In genomic region chr13:102373221-102373620, GRCh38 we compare ENCODE assay signal across 35 cellular contexts. TPM values are rescaled to one million over a fixed set of nuclear protein-coding genes. Genes with fewer than 3 reads are reported as not detected.
DNase-seq lines count a peak whose midpoint lies in the region; ATAC-seq, FAIRE-seq and TF ChIP-seq lines count a peak whose summit lies in the region.
"Had no signal": no experiment of that assay in that cellular context is flagged by ENCODE, and none has a peak within 500 bp of the region (broad histone marks: within the 10 kb centered on the region; RNA-seq: fewer than 3 reads in every experiment).

No MANE protein-coding gene starts in this region.

- CTCF ChIA-PET in mammary epithelial cell (lab: Charles Lee; ENCODE audit: low non-redundant PET) (interaction anchor here (0.6 kb wide), 1 partner anchor 1242 kb away, joined by 3 read pairs; no protein-coding TSS in a partner anchor), MCF 10A (lab: Yijun Ruan, JAX) (interaction anchor here (0.6 to 1.8 kb wide), 3 partner anchors 21 to 72 kb away, joined by 3 to 8 read pairs (median 3); no protein-coding TSS in a partner anchor)
- CTCF ChIA-PET in activated CD8-positive, alpha-beta memory T cell treated with anti-CD3 and anti-CD28 coated beads, Interleukin-2, amount 10 ng/mL, durations not matched to agents 7 days and 5 days (lab: Charles Lee) = no interaction called here

- H3K9me3 ChIP-seq in mammary epithelial cell (replicated peaks; ENCODE audit: insufficient read depth, low read length) = no peaks in the 10 kb centered on the region
- H3K9me3 ChIP-seq: A549; BE2C; BLaER1; BLaER1 treated with 17β-estradiol and CSF1 and Interleukin-3, amounts not matched to agents 10 nM and 100 nM; Caco-2 had no signal

- peak; percentile 16 for DNase-seq in mammary epithelial cell
- DNase-seq in MCF 10A (ENCODE audit: unreplicated experiment) = no peak
- DNase-seq in bronchial epithelial cell (ENCODE audit: low read depth) = peak; percentile 54
- DNase-seq in epithelial cell of esophagus (ENCODE audit: low read depth) = peak; percentile 33
- no peak for DNase-seq in dedifferentiated amniotic fluid mesenchymal stem cell (ENCODE audit: extremely low spot score)
- no peak for DNase-seq in activated CD8-positive, alpha-beta memory T cell treated with anti-CD3 and anti-CD28 coated beads, Interleukin-2, amount 10 ng/mL, durations not matched to agents 7 days and 5 days
- DNase-seq: 8988T; ACHN; AML-193; BE2C; C1 segment of cervical spinal cord; Caco-2; Calu3; CD4-positive, alpha-beta memory T cell; CD4-positive, alpha-beta T cell; CD4-positive, CD25-positive, alpha-beta regulatory T cell; CD8-positive, alpha-beta memory T cell; CD8-positive, alpha-beta T cell; COR-L47; DMS 273 treated with DMSO at 0.1 percent for 48 hours; DMS153; DMS53; DMS79; DMS79 treated with DMSO at 0.1 percent for 48 hours; DND-41; EL had no signal

- H3K27me3 ChIP-seq in mammary epithelial cell (ENCODE audit: insufficient read depth, low read length) (no peaks in the 10 kb centered on the region), bronchial epithelial cell (ENCODE audit: control insufficient read depth, insufficient read depth, low read length) (no peaks in the 10 kb centered on the region)
- H3K27me3 ChIP-seq: BE2C; BLaER1; BLaER1 treated with 17β-estradiol and CSF1 and Interleukin-3, amounts not matched to agents 10 nM and 100 nM had no signal

- H3K9me3 Mint-ChIP-seq in MCF 10A (ENCODE audit: unreplicated experiment) = no peaks in the 10 kb centered on the region
- H3K9me3 Mint-ChIP-seq in activated CD8-positive, alpha-beta memory T cell treated with anti-CD3 and anti-CD28 coated beads, Interleukin-2, amount 10 ng/mL, durations not matched to agents 7 days and 5 days (ENCODE audit: low read depth) = no peaks in the 10 kb centered on the region
- H3K9me3 Mint-ChIP-seq: CD14-positive monocyte; CD4-positive, alpha-beta memory T cell; CD4-positive, alpha-beta T cell; CD8-positive, alpha-beta memory T cell; CD8-positive, alpha-beta T cell had no signal

- H3K27ac ChIP-seq in mammary epithelial cell (ENCODE audit: insufficient read depth, low read depth, low read length) = peak overlapping the region; percentile 24
- H3K27ac ChIP-seq: 22Rv1; A549; BLaER1; BLaER1 treated with 17β-estradiol and CSF1 and Interleukin-3, amounts not matched to agents 10 nM and 100 nM; C4-2B had no signal

- in situ Hi-C loops in mammary epithelial cell (cut with MboI; ENCODE audit: low sequenced_read_pairs in 2 of 2) = no loop called here

- no peak for ATAC-seq in activated CD8-positive, alpha-beta memory T cell treated with anti-CD3 and anti-CD28 coated beads, Interleukin-2, amount 10 ng/mL, durations not matched to agents 7 days and 5 days
- ATAC-seq: A549; CD8-positive, alpha-beta T cell had no signal

- H3K79me2 ChIP-seq in mammary epithelial cell (ENCODE audit: insufficient read depth, low read length) = no peaks in the 10 kb centered on the region

- H3K36me3 Mint-ChIP-seq in MCF 10A (ENCODE audit: insufficient read depth, unreplicated experiment) = no peaks in the 10 kb centered on the region
- no peaks in the 10 kb centered on the region for H3K36me3 Mint-ChIP-seq in activated CD8-positive, alpha-beta memory T cell treated with anti-CD3 and anti-CD28 coated beads, Interleukin-2, amount 10 ng/mL, durations not matched to agents 7 days and 5 days
- H3K36me3 Mint-ChIP-seq: CD14-positive monocyte; CD4-positive, alpha-beta memory T cell; CD4-positive, CD25-positive, alpha-beta regulatory T cell; CD8-positive, alpha-beta memory T cell; CD8-positive, alpha-beta T cell had no signal

- peak overlapping the region; percentile 22 for H3K4me2 ChIP-seq in mammary epithelial cell (ENCODE audit: insufficient read depth, low read depth, low read length)
- H3K4me2 ChIP-seq: A549; BLaER1; BLaER1 treated with 17β-estradiol and CSF1 and Interleukin-3, amounts not matched to agents 10 nM and 100 nM had no signal

- no peak overlapping the region for H3K4me3 ChIP-seq in mammary epithelial cell (replicated peaks in 1 of 3; ENCODE audit: insufficient read depth in 1 of 3, low read depth in 2 of 3, low read length in 3 of 3)
- H3K4me3 ChIP-seq in bronchial epithelial cell (ENCODE audit: low read depth, low read length) = no peak overlapping the region
- H3K4me3 ChIP-seq in epithelial cell of esophagus (ENCODE audit: low read length) = no peak overlapping the region
- H3K4me3 ChIP-seq: A549; BLaER1; BLaER1 treated with 17β-estradiol and CSF1 and Interleukin-3, amounts not matched to agents 10 nM and 100 nM had no signal

- no peaks in the 10 kb centered on the region for H3K36me3 ChIP-seq in mammary epithelial cell (ENCODE audit: insufficient read depth, low read length)
- no peaks in the 10 kb centered on the region for H3K36me3 ChIP-seq in bronchial epithelial cell (ENCODE audit: control insufficient read depth, insufficient read depth, low read length)
- H3K36me3 ChIP-seq: BE2C; BLaER1; BLaER1 treated with 17β-estradiol and CSF1 and Interleukin-3, amounts not matched to agents 10 nM and 100 nM had no signal

- FAIRE-seq in bronchial epithelial cell (lab: Jason Lieb, UNC) = no peak
- FAIRE-seq: A204.1, A549, D721Med had no signal

- H3K27ac Mint-ChIP-seq in MCF 10A (ENCODE audit: low read depth, unreplicated experiment) = no peak overlapping the region
- no peak overlapping the region for H3K27ac Mint-ChIP-seq in activated CD8-positive, alpha-beta memory T cell treated with anti-CD3 and anti-CD28 coated beads, Interleukin-2, amount 10 ng/mL, durations not matched to agents 7 days and 5 days
- H3K27ac Mint-ChIP-seq: B cell; CD14-positive monocyte; CD4-positive, alpha-beta memory T cell; CD4-positive, alpha-beta T cell; CD4-positive, CD25-positive, alpha-beta regulatory T cell; CD8-positive, alpha-beta memory T cell; CD8-positive, alpha-beta T cell had no signal

- H3K4me1 Mint-ChIP-seq in MCF 10A (ENCODE audit: insufficient read depth, unreplicated experiment) = no peaks in the 10 kb centered on the region
- H3K4me1 Mint-ChIP-seq in activated CD8-positive, alpha-beta memory T cell treated with anti-CD3 and anti-CD28 coated beads, Interleukin-2, amount 10 ng/mL, durations not matched to agents 7 days and 5 days = no peaks in the 10 kb centered on the region
- H3K4me1 Mint-ChIP-seq: B cell; CD14-positive monocyte; CD4-positive, alpha-beta memory T cell; CD4-positive, CD25-positive, alpha-beta regulatory T cell; CD8-positive, alpha-beta memory T cell had no signal

- no peaks in the 10 kb centered on the region for H4K20me1 ChIP-seq in mammary epithelial cell (ENCODE audit: insufficient read depth, low read length)
- H4K20me1 ChIP-seq: BLaER1; BLaER1 treated with 17β-estradiol and CSF1 and Interleukin-3, amounts not matched to agents 10 nM and 100 nM had no signal

- POLR2A ChIA-PET in MCF 10A (lab: Yijun Ruan, JAX) = interaction anchor here (0.7 to 2.1 kb wide), 5 partner anchors 17 to 245 kb away, joined by 3 to 5 read pairs (median 3); no protein-coding TSS in a partner anchor

- dilution Hi-C loops in mammary epithelial cell (cut with HindIII; ENCODE audit: low sequenced_read_pairs) = no loop called here

- TF ChIP-seq CTCF in mammary epithelial cell (conservative IDR thresholded peaks at IDR 0.05 in 1 of 2, IDR thresholded peaks at IDR 0.05 in 1 of 2; ENCODE audit: extremely low read depth in 1 of 2, insufficient read depth in 1 of 2, low read depth in 1 of 2, low read length in 2 of 2) (no peak), MCF 10A (IDR thresholded peaks at IDR 0.05; ENCODE audit: unreplicated experiment) (no peak), bronchial epithelial cell (IDR thresholded peaks at IDR 0.05; ENCODE audit: insufficient read depth, low read length, severe bottlenecking) (no peak), epithelial cell of esophagus (IDR thresholded peaks at IDR 0.05; ENCODE audit: insufficient read depth, low read depth, low read length, missing control alignments) (no peak)

- H3K4me1 ChIP-seq in mammary epithelial cell (ENCODE audit: insufficient read depth, low read length) = peaks cover 8% of the 10 kb centered on the region
- H3K4me1 ChIP-seq: BLaER1; BLaER1 treated with 17β-estradiol and CSF1 and Interleukin-3, amounts not matched to agents 10 nM and 100 nM; Caco-2 had no signal

- intact Hi-C loops in mammary epithelial cell (cut with micrococcal nuclease) (no loop called here), MCF 10A (cut with micrococcal nuclease) (no loop called here)

- no peak overlapping the region for H3K9ac ChIP-seq in mammary epithelial cell (ENCODE audit: insufficient read depth, low read length)
- H3K9ac ChIP-seq: BLaER1; BLaER1 treated with 17β-estradiol and CSF1 and Interleukin-3, amounts not matched to agents 10 nM and 100 nM had no signal

- peak overlapping the region; percentile 37 for H2AFZ ChIP-seq in mammary epithelial cell (ENCODE audit: low read depth, low read length)

- H3K4me3 Mint-ChIP-seq in MCF 10A (ENCODE audit: unreplicated experiment) = no peak overlapping the region
- no peak overlapping the region for H3K4me3 Mint-ChIP-seq in activated CD8-positive, alpha-beta memory T cell treated with anti-CD3 and anti-CD28 coated beads, Interleukin-2, amount 10 ng/mL, durations not matched to agents 7 days and 5 days
- H3K4me3 Mint-ChIP-seq: B cell; CD14-positive monocyte; CD4-positive, alpha-beta memory T cell; CD4-positive, alpha-beta T cell; CD4-positive, CD25-positive, alpha-beta regulatory T cell; CD8-positive, alpha-beta memory T cell; CD8-positive, alpha-beta T cell had no signal

- BruUV-seq in mammary epithelial cell (replicated peaks; lab: Mats Ljungman, UMichigan) (no TSS peak), MCF 10A (replicated peaks; lab: Mats Ljungman, UMichigan) (no TSS peak)

- H3K27me3 Mint-ChIP-seq in MCF 10A (ENCODE audit: insufficient read depth, unreplicated experiment) = no peaks in the 10 kb centered on the region
- no peaks in the 10 kb centered on the region for H3K27me3 Mint-ChIP-seq in activated CD8-positive, alpha-beta memory T cell treated with anti-CD3 and anti-CD28 coated beads, Interleukin-2, amount 10 ng/mL, durations not matched to agents 7 days and 5 days

RNA-seq across cellular contexts. Expression of gene FGF14, which starts 28.6 kb away (rescaled TPM):
- total RNA-seq in mammary epithelial cell (not detected), MCF 10A (2022) (0.15 TPM in 1 of 2 replicates, not detected in the other), bronchial epithelial cell (0.13 TPM in 1 of 2 replicates, not detected in the other)
- polyA plus RNA-seq in mammary epithelial cell = 0.02 TPM
- polyA minus RNA-seq in mammary epithelial cell = not detected
- not detected for total RNA-seq in activated CD8-positive, alpha-beta memory T cell treated with anti-CD3 and anti-CD28 coated beads, Interleukin-2, amount 10 ng/mL, durations not matched to agents 7 days and 5 days
- total RNA-seq: B cell; Caco-2; CD4-positive, alpha-beta T cell; CD4-positive, CD25-positive, alpha-beta regulatory T cell; CD8-positive, alpha-beta memory T cell; CD8-positive, alpha-beta T cell had no signal
- polyA plus RNA-seq: A549; CD14-positive monocyte; CD8-positive, alpha-beta memory T cell had no signal

Comparison
In these comparisons a context has a peak if more than half of its experiments do, and no peak if none do; other contexts are left out.
1. DNase-seq: peak in mammary epithelial cell (single experiment), bronchial epithelial cell (single experiment) and epithelial cell of esophagus (single experiment); none in MCF 10A (single experiment), dedifferentiated amniotic fluid mesenchymal stem cell (single experiment) and activated CD8-positive, alpha-beta memory T cell treated with anti-CD3 and anti-CD28 coated beads, Interleukin-2, amount 10 ng/mL, durations not matched to agents 7 days and 5 days (single experiment).